Comparison of ENCODE assay signal across 15 cellular contexts in the genomic region with DNA sequence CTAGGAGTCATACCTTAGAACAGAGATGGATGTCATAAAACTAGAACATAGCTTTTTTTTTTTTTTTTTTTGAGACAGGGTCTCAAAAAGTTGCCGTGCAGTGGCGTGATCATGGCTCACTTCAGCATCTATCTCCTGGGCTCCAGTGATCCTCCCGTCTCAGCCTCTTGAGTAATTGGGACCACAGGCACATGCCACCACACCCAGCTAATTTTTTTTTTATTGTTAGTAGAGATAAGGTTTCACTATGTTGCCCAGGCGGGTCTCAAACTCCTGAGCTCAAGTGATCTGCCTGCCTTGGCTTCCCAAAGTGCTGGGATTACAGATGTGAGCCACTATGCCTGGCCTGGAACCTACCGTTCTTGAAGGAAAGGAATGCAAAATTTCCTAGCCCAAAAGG. TPM values are rescaled to one million over a fixed set of nuclear protein-coding genes. Genes with fewer than 3 reads are reported as not detected.
A peak's percentile ranks its signal among the peaks of the same experiment; 100 is the strongest.
DNase-seq lines count a peak whose midpoint lies in the region; ATAC-seq and TF ChIP-seq lines count a peak whose summit lies in the region.
"Had no signal": no experiment of that assay in that cellular context is flagged by ENCODE, and none has a peak within 500 bp of the region (broad histone marks: within the 10 kb centered on the region; RNA-seq: fewer than 3 reads in every experiment).

No MANE protein-coding gene starts in this region.

- H3K27ac Mint-ChIP-seq in activated CD4-positive, alpha-beta T cell treated with anti-CD3 and anti-CD28 coated beads for 36 hours, result no peak overlapping the region

- DNase-seq in activated CD4-positive, alpha-beta T cell treated with anti-CD3 and anti-CD28 coated beads for 36 hours, result no peak
- no peak for DNase-seq in activated CD4-positive, alpha-beta T cell treated with anti-CD3 and anti-CD28 coated beads for 48 hours
- DNase-seq in esophagus muscularis mucosa (ENCODE audit: extremely low spot score) (peak; percentile 34), RWPE1 (ENCODE audit: low spot score) (no peak), WERI-Rb-1 (no peak), brain microvascular endothelial cell (no peak)
- DNase-seq: DMS79; NCI-H748 treated with DMSO at 0.1 percent for 48 hours; NK-92 treated with Interleukin-12 subunit alpha and Interleukin-12 subunit beta, amount 100 ng/mL, for 24 hours had no signal

- peaks cover 0 to 3% (median 0%) of the 10 kb centered on the region in 4 donors for H3K27me3 ChIP-seq in esophagus muscularis mucosa
- no peaks in the 10 kb centered on the region for H3K27me3 ChIP-seq in WERI-Rb-1 (ENCODE audit: insufficient read depth, low read depth, severe bottlenecking)
- peaks cover 11% of the 10 kb centered on the region for H3K27me3 ChIP-seq in brain microvascular endothelial cell (replicated peaks)

- 76% methylated on average over 5 of the region's 5 CpGs for WGBS in esophagus muscularis mucosa

- H3K4me3 ChIP-seq in esophagus muscularis mucosa, result no peak overlapping the region
- no peak overlapping the region for H3K4me3 ChIP-seq in WERI-Rb-1 (ENCODE audit: low read depth, low read length)
- no peak overlapping the region for H3K4me3 ChIP-seq in brain microvascular endothelial cell (ENCODE audit: low read depth, low read length)
- H3K4me3 ChIP-seq: K562, SK-N-MC had no signal

- no peak overlapping the region for H3K4me3 Mint-ChIP-seq in activated CD4-positive, alpha-beta T cell treated with anti-CD3 and anti-CD28 coated beads for 36 hours
- H3K4me3 Mint-ChIP-seq: CD14-positive monocyte had no signal

- intact Hi-C loops in activated CD4-positive, alpha-beta T cell treated with anti-CD3 and anti-CD28 coated beads for 36 hours (cut with DNase I, micrococcal nuclease), result loop anchor here (1.0 to 5.0 kb wide), 4 partner anchors 40 to 710 kb away; no protein-coding TSS in a partner anchor
- intact Hi-C loops in esophagus muscularis mucosa (cut with DNase I), result loop anchor here (2.0 to 5.0 kb wide), 2 partner anchors 105 to 418 kb away; no protein-coding TSS in a partner anchor

- TF ChIP-seq EP300 in esophagus muscularis mucosa (IDR thresholded peaks at IDR 0.05), result no peak

- H3K27ac ChIP-seq in esophagus muscularis mucosa (replicated peaks in 1 of 4) (no peak overlapping the region), RWPE1 (no peak overlapping the region), WERI-Rb-1 (no peak overlapping the region), brain microvascular endothelial cell (no peak overlapping the region)
- H3K27ac ChIP-seq: 22Rv1, SK-N-MC had no signal

- ATAC-seq in activated CD4-positive, alpha-beta T cell treated with anti-CD3 and anti-CD28 coated beads for 36 hours, result peak; percentile 19
- ATAC-seq in GM21447 (IDR thresholded peaks at IDR 0.05; ENCODE audit: unreplicated experiment) (peak; percentile 12), HG02852 (IDR thresholded peaks at IDR 0.05; ENCODE audit: unreplicated experiment) (peak; percentile 7)

- H3K27me3 Mint-ChIP-seq in activated CD4-positive, alpha-beta T cell treated with anti-CD3 and anti-CD28 coated beads for 36 hours, result peaks cover 5% of the 10 kb centered on the region

- H3K4me1 Mint-ChIP-seq in activated CD4-positive, alpha-beta T cell treated with anti-CD3 and anti-CD28 coated beads for 36 hours, result peaks cover 12% of the 10 kb centered on the region

- in situ Hi-C loops in brain microvascular endothelial cell (cut with HindIII; ENCODE audit: low pct_ligation_motif_present, low sequenced_read_pairs), result loop anchor here (25.0 kb wide), 1 partner anchor 415 kb away; no protein-coding TSS in a partner anchor

- TF ChIP-seq POLR2A in esophagus muscularis mucosa (IDR thresholded peaks at IDR 0.05; ENCODE audit: low read depth), result no peak

- peaks cover 0 to 6% (median 0%) of the 10 kb centered on the region in 4 donors for H3K4me1 ChIP-seq in esophagus muscularis mucosa

- no peaks in the 10 kb centered on the region for H3K9me3 Mint-ChIP-seq in activated CD4-positive, alpha-beta T cell treated with anti-CD3 and anti-CD28 coated beads for 36 hours (ENCODE audit: low read depth)

- POLR2A ChIA-PET in activated CD4-positive, alpha-beta T cell treated with anti-CD3 and anti-CD28 coated beads for 36 hours (lab: Charles Lee), result no interaction called here
- POLR2A ChIA-PET in RWPE1 (lab: Yijun Ruan, JAX; ENCODE audit: low non-redundant PET), result no interaction called here

- CTCF ChIA-PET in activated CD4-positive, alpha-beta T cell treated with anti-CD3 and anti-CD28 coated beads for 36 hours (lab: Charles Lee), result interaction anchor here (0.7 to 2.7 kb wide), 12 partner anchors 8 to 420 kb away, joined by 3 to 12 read pairs (median 5); a partner anchor contains a TSS
- CTCF ChIA-PET in RWPE1 (lab: Yijun Ruan, JAX), result interaction anchor here (0.5 to 2.7 kb wide), 4 partner anchors 36 to 418 kb away, joined by 3 to 16 read pairs (median 4); no protein-coding TSS in a partner anchor

- H3K36me3 Mint-ChIP-seq in activated CD4-positive, alpha-beta T cell treated with anti-CD3 and anti-CD28 coated beads for 36 hours (ENCODE audit: low read depth), result no peaks in the 10 kb centered on the region

- H3K9me3 ChIP-seq in esophagus muscularis mucosa, result no peaks in the 10 kb centered on the region
- H3K9me3 ChIP-seq in WERI-Rb-1 (ENCODE audit: severe bottlenecking), result no peaks in the 10 kb centered on the region

- H3K36me3 ChIP-seq in esophagus muscularis mucosa (no peaks in the 10 kb centered on the region), WERI-Rb-1 (no peaks in the 10 kb centered on the region), brain microvascular endothelial cell (replicated peaks) (no peaks in the 10 kb centered on the region)

- no peak for TF ChIP-seq CTCF in esophagus muscularis mucosa (IDR thresholded peaks at IDR 0.05)
- TF ChIP-seq CTCF in RWPE1 (conservative IDR thresholded peaks at IDR 0.05; ENCODE audit: low read depth), result no peak
- TF ChIP-seq CTCF in WERI-Rb-1 (IDR thresholded peaks at IDR 0.05; ENCODE audit: low read depth, low read length), result no peak
- no peak for TF ChIP-seq CTCF in brain microvascular endothelial cell (IDR thresholded peaks at IDR 0.05; ENCODE audit: low read depth, low read length, missing control alignments)

RNA-seq across cellular contexts. Expression of a gene that starts 8.8 kb away (rescaled TPM):
- 10 to 100 TPM; 34.8 to 43.2 TPM for total RNA-seq in activated CD4-positive, alpha-beta T cell treated with anti-CD3 and anti-CD28 coated beads for 36 hours
- total RNA-seq in esophagus muscularis mucosa, result 10 to 100 TPM; 10.1 to 13.3 (median 11.9) TPM
